Comparison of ENCODE assay signal across 9 cellular contexts in genomic region chr10:5317547-5318107, GRCh38. TPM values are rescaled to one million over a fixed set of nuclear protein-coding genes. Genes with fewer than 3 reads are reported as not detected.
A peak's percentile ranks its signal among the peaks of the same experiment; 100 is the strongest.
DNase-seq lines count a peak whose midpoint lies in the region; ATAC-seq and TF ChIP-seq lines count a peak whose summit lies in the region.
"Had no signal": no experiment of that assay in that cellular context is flagged by ENCODE, and none has a peak within 500 bp of the region (broad histone marks: within the 10 kb centered on the region; RNA-seq: fewer than 3 reads in every experiment).

No MANE protein-coding gene starts in this region.

- H3K36me3 Mint-ChIP-seq in T-helper 17 cell (ENCODE audit: low read depth) (no peaks in the 10 kb centered on the region), progenitor cell of endocrine pancreas (ENCODE audit: insufficient read depth) (no peaks in the 10 kb centered on the region)

- intact Hi-C loops in left ventricle myocardium inferior (cut with micrococcal nuclease) (no loop called here), ovary (cut with DNase I) (no loop called here)

- H3K4me1 ChIP-seq in left ventricle myocardium inferior = no peaks in the 10 kb centered on the region
- no peaks in the 10 kb centered on the region for H3K4me1 ChIP-seq in ovary (ENCODE audit: insufficient read depth)

- H3K9me3 Mint-ChIP-seq in progenitor cell of endocrine pancreas (ENCODE audit: low read depth) = peaks cover 5% of the 10 kb centered on the region

- H3K27ac ChIP-seq in left ventricle myocardium inferior (replicated peaks) (no peak overlapping the region), ovary (no peak overlapping the region)
- H3K27ac ChIP-seq: upper lobe of left lung had no signal

- H3K9me3 ChIP-seq in T-helper 17 cell (ENCODE audit: control insufficient read depth, low read length, poor library complexity, severe bottlenecking) (no peaks in the 10 kb centered on the region), left ventricle myocardium inferior (replicated peaks) (no peaks in the 10 kb centered on the region), ovary (no peaks in the 10 kb centered on the region)
- H3K9me3 ChIP-seq: upper lobe of left lung had no signal

- peak overlapping the region; percentile 68 for H3K4me3 Mint-ChIP-seq in T-helper 17 cell
- H3K4me3 Mint-ChIP-seq in progenitor cell of endocrine pancreas (ENCODE audit: low read depth) = no peak overlapping the region

- no peak for TF ChIP-seq POLR2A in ovary (IDR thresholded peaks at IDR 0.05)

- peaks cover 8% of the 10 kb centered on the region for H3K27me3 ChIP-seq in left ventricle myocardium inferior (ENCODE audit: low read depth)
- no peaks in the 10 kb centered on the region for H3K27me3 ChIP-seq in ovary
- H3K27me3 ChIP-seq: upper lobe of left lung had no signal

- H3K27me3 Mint-ChIP-seq in T-helper 17 cell (no peaks in the 10 kb centered on the region), progenitor cell of endocrine pancreas (peaks cover 2% of the 10 kb centered on the region)

- H3K4me1 Mint-ChIP-seq in T-helper 17 cell (peaks cover 27% of the 10 kb centered on the region), progenitor cell of endocrine pancreas (ENCODE audit: low read depth) (peaks cover 15% of the 10 kb centered on the region)

- peak; percentile 85 for ATAC-seq in T-helper 17 cell
- no peak for ATAC-seq in GM18868 (IDR thresholded peaks at IDR 0.05; ENCODE audit: unreplicated experiment)

- H3K36me3 ChIP-seq in left ventricle myocardium inferior (no peaks in the 10 kb centered on the region), ovary (no peaks in the 10 kb centered on the region)
- H3K36me3 ChIP-seq: upper lobe of left lung had no signal

- no peak for TF ChIP-seq CTCF in HFF-Myc (IDR thresholded peaks at IDR 0.05; ENCODE audit: low read depth, low read length, missing control alignments)
- no peak for TF ChIP-seq CTCF in astrocyte of the spinal cord (IDR thresholded peaks at IDR 0.05; ENCODE audit: low read depth, low read length)
- TF ChIP-seq CTCF in progenitor cell of endocrine pancreas (IDR thresholded peaks at IDR 0.05; ENCODE audit: unreplicated experiment) = no peak
- TF ChIP-seq CTCF in left ventricle myocardium inferior (IDR thresholded peaks at IDR 0.05; ENCODE audit: borderline replicate concordance) = no peak
- no peak for TF ChIP-seq CTCF in ovary (IDR thresholded peaks at IDR 0.05)

- DNase-seq in HFF-Myc (ENCODE audit: extremely low read depth, low read depth) = peak; percentile 52
- peak in 1 of 3 donors; percentile 20 for DNase-seq in T-helper 17 cell
- DNase-seq in astrocyte of the spinal cord (ENCODE audit: low read depth, low spot score) = peak; percentile 70
- peak; percentile 2 to 48 for DNase-seq in stimulated activated CD4-positive, alpha-beta T cell treated with anti-CD3 and anti-CD28 coated beads, Interleukin-1b, Interleukin-23, amount 100 ng/mL, for 1 hour (ENCODE audit: low read depth in 2 of 2)
- no peak for DNase-seq in progenitor cell of endocrine pancreas (ENCODE audit: low spot score, unreplicated experiment)
- DNase-seq in left ventricle myocardium inferior = no peak
- DNase-seq in ovary = no peak

- 52 to 66% (median 59%) methylated on average over 10 of the region's 10 CpGs for WGBS in ovary, 3 donors

- peak overlapping the region; percentile 67 for H3K27ac Mint-ChIP-seq in T-helper 17 cell
- no peak overlapping the region for H3K27ac Mint-ChIP-seq in progenitor cell of endocrine pancreas

- in situ Hi-C loops in astrocyte of the spinal cord (cut with HindIII; ENCODE audit: low sequenced_read_pairs) = no loop called here

- no peak for TF ChIP-seq EP300 in ovary (IDR thresholded peaks at IDR 0.05)

- H3K4me3 ChIP-seq in HFF-Myc (replicated peaks; ENCODE audit: low read depth, low read length) = no peak overlapping the region
- no peak overlapping the region for H3K4me3 ChIP-seq in astrocyte of the spinal cord (ENCODE audit: low read depth, low read length)
- H3K4me3 ChIP-seq in left ventricle myocardium inferior = no peak overlapping the region
- H3K4me3 ChIP-seq in ovary = no peak overlapping the region
- H3K4me3 ChIP-seq: upper lobe of left lung had no signal

RNA-seq across cellular contexts. Expression of gene UCN3, which starts 47.1 kb away (rescaled TPM):
- total RNA-seq in T-helper 17 cell (not detected), progenitor cell of endocrine pancreas (1.00 and 1.3 TPM in 2 replicates), left ventricle myocardium inferior (not detected), ovary (not detected)
- not detected for polyA plus RNA-seq in ovary

Comparison
In these comparisons a context has a peak if more than half of its experiments do, and no peak if none do; other contexts are left out.
1. DNase-seq: peak in HFF-Myc (single experiment), astrocyte of the spinal cord (single experiment) and stimulated activated CD4-positive, alpha-beta T cell treated with anti-CD3 and anti-CD28 coated beads, Interleukin-1b, Interleukin-23, amount 100 ng/mL, for 1 hour (2 of 2); none in progenitor cell of endocrine pancreas (single experiment), left ventricle myocardium inferior (single experiment) and ovary (0 of 5).